In the genomic region with DNA sequence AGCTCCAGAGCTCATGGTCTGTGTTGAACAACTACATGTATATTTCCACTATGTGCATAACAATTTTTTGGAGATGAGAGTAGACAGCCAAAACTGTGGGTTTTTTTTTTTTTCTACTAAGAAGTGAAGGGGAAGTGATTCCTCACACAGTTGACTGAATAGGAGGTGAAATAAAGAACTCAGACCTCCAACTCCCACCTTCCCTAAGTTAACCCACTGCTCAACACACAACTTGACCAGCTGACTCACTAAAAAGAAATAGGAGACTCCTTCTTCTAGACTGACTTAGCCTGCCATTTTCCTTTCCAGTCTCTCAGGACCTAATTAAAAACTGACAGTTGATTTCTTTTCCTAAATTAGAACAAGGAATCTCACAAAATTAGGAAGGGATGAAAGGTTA, we compare ENCODE assay signal across 13 cellular contexts. TPM values are rescaled to one million over a fixed set of nuclear protein-coding genes. Genes with fewer than 3 reads are reported as not detected.
DNase-seq lines count a peak whose midpoint lies in the region; ATAC-seq and TF ChIP-seq lines count a peak whose summit lies in the region.
"Had no signal": no experiment of that assay in that cellular context is flagged by ENCODE, and none has a peak within 500 bp of the region (broad histone marks: within the 10 kb centered on the region; RNA-seq: fewer than 3 reads in every experiment).

No MANE protein-coding gene starts in this region.

- peak overlapping the region; percentile 80 for H3K4me3 ChIP-seq in psoas muscle

- DNase-seq in T-helper 2 cell treated with Interferon-gamma antibody and Interleukin-4, amounts not matched to agents 5 μg/mL and 100 μg/mL, for 36 hours (ENCODE audit: low spot score), result no peak
- no peak for DNase-seq in T-helper 2 cell
- peak; percentile 40 for DNase-seq in NAMALWA (ENCODE audit: low spot score)
- DNase-seq in psoas muscle, result no peak
- DNase-seq in sciatic nerve (ENCODE audit: low spot score), result no peak
- no peak for DNase-seq in AG08395 (ENCODE audit: low spot score)
- DNase-seq in NCI-H446 (lab: John Stamatoyannopoulos, UW), result no peak
- DNase-seq: ACHN, body of pancreas, heart right ventricle, NCI-H1436, ovary had no signal

- no peak for TF ChIP-seq CTCF in psoas muscle (IDR thresholded peaks at IDR 0.05)

- peaks cover 3% of the 10 kb centered on the region for H3K9me3 Mint-ChIP-seq in T-helper 2 cell treated with Interferon-gamma antibody and Interleukin-4, amounts not matched to agents 5 μg/mL and 100 μg/mL, for 36 hours
- peaks cover 2% of the 10 kb centered on the region for H3K9me3 Mint-ChIP-seq in dendritic cell treated with granulocyte-macrophage colony-stimulating factor and Interleukin-4, amounts not matched to agents 40 ng/mL and 50 ng/mL, for 4 days

- no peak for ATAC-seq in psoas muscle
- no peak for ATAC-seq in sciatic nerve
- ATAC-seq: body of pancreas, heart right ventricle had no signal

- H3K36me3 ChIP-seq in psoas muscle (ENCODE audit: insufficient read depth in 1 of 2, low read depth in 1 of 2), result peaks cover 6 to 43% of the 10 kb centered on the region in 2 donors
- H3K36me3 ChIP-seq: ovary had no signal

- no peaks in the 10 kb centered on the region for H3K27me3 ChIP-seq in psoas muscle (ENCODE audit: insufficient read depth in 3 of 3, low read length in 2 of 3)
- H3K27me3 ChIP-seq: body of pancreas, heart right ventricle, ovary had no signal

- peaks cover 38% of the 10 kb centered on the region for H3K4me1 Mint-ChIP-seq in T-helper 2 cell treated with Interferon-gamma antibody and Interleukin-4, amounts not matched to agents 5 μg/mL and 100 μg/mL, for 36 hours (ENCODE audit: low read depth)
- H3K4me1 Mint-ChIP-seq in dendritic cell treated with granulocyte-macrophage colony-stimulating factor and Interleukin-4, amounts not matched to agents 40 ng/mL and 50 ng/mL, for 4 days (ENCODE audit: low read depth), result peaks cover 36% of the 10 kb centered on the region

- H3K27ac ChIP-seq in psoas muscle, result no peak overlapping the region
- H3K27ac ChIP-seq: body of pancreas, ovary had no signal

- H3K27ac Mint-ChIP-seq in T-helper 2 cell treated with Interferon-gamma antibody and Interleukin-4, amounts not matched to agents 5 μg/mL and 100 μg/mL, for 36 hours, result no peak overlapping the region
- peak overlapping the region; percentile 17 for H3K27ac Mint-ChIP-seq in dendritic cell treated with granulocyte-macrophage colony-stimulating factor and Interleukin-4, amounts not matched to agents 40 ng/mL and 50 ng/mL, for 4 days

- H3K36me3 Mint-ChIP-seq in T-helper 2 cell treated with Interferon-gamma antibody and Interleukin-4, amounts not matched to agents 5 μg/mL and 100 μg/mL, for 36 hours (ENCODE audit: low read depth), result peaks cover 48% of the 10 kb centered on the region
- H3K36me3 Mint-ChIP-seq in dendritic cell treated with granulocyte-macrophage colony-stimulating factor and Interleukin-4, amounts not matched to agents 40 ng/mL and 50 ng/mL, for 4 days (ENCODE audit: low read depth), result peaks cover 65% of the 10 kb centered on the region

- H3K4me3 Mint-ChIP-seq in T-helper 2 cell treated with Interferon-gamma antibody and Interleukin-4, amounts not matched to agents 5 μg/mL and 100 μg/mL, for 36 hours, result peak overlapping the region; percentile 99
- peak overlapping the region; percentile 93 for H3K4me3 Mint-ChIP-seq in dendritic cell treated with granulocyte-macrophage colony-stimulating factor and Interleukin-4, amounts not matched to agents 40 ng/mL and 50 ng/mL, for 4 days

- H3K4me1 ChIP-seq in psoas muscle, result peaks cover 24% of the 10 kb centered on the region

- intact Hi-C loops in dendritic cell treated with granulocyte-macrophage colony-stimulating factor and Interleukin-4, amounts not matched to agents 40 ng/mL and 50 ng/mL, for 4 days (cut with micrococcal nuclease), result loop anchor here (2.0 kb wide), 1 partner anchor 33 kb away; the partner anchor contains the start of gene PHC1
- intact Hi-C loops in psoas muscle (cut with DNase I), result loop anchor here in 1 of 2 donors (5.0 kb wide), 1 partner anchor 35 kb away; the partner anchor contains the start of gene PHC1
- intact Hi-C loops in sciatic nerve (cut with DNase I), result no loop called here

- H3K9me3 ChIP-seq in psoas muscle, result no peaks in the 10 kb centered on the region
- H3K9me3 ChIP-seq: body of pancreas, ovary had no signal

- no peaks in the 10 kb centered on the region for H3K27me3 Mint-ChIP-seq in T-helper 2 cell treated with Interferon-gamma antibody and Interleukin-4, amounts not matched to agents 5 μg/mL and 100 μg/mL, for 36 hours (ENCODE audit: low read depth)
- no peaks in the 10 kb centered on the region for H3K27me3 Mint-ChIP-seq in dendritic cell treated with granulocyte-macrophage colony-stimulating factor and Interleukin-4, amounts not matched to agents 40 ng/mL and 50 ng/mL, for 4 days

RNA-seq across cellular contexts. Expression of gene M6PR, which starts 1.7 kb away (rescaled TPM):
- total RNA-seq in psoas muscle (10 to 100 TPM; 45.8 to 85.0 (median 62.6) TPM), sciatic nerve (101 TPM)
- 100 to 1,000 TPM in 1 of 3 donors, 10 to 100 TPM in 2; 45.0 to 102 (median 93.5) TPM for polyA plus RNA-seq in psoas muscle

RNA-seq across cellular contexts. Expression of gene PHC1, which starts 33.4 kb away (rescaled TPM):
- total RNA-seq in psoas muscle (10 to 100 TPM; 11.9 to 27.1 (median 21.3) TPM), sciatic nerve (44.6 TPM)
- polyA plus RNA-seq in psoas muscle, result 10 to 100 TPM; 11.3 to 20.8 (median 14.3) TPM

RNA-seq across cellular contexts. Expression of gene KLRG1, which starts 41.6 kb away (rescaled TPM):
- total RNA-seq in psoas muscle (1 to 10 TPM; 1.0 to 2.9 (median 1.6) TPM), sciatic nerve (4.5 TPM)
- polyA plus RNA-seq in psoas muscle, result 10 to 100 TPM in 1 of 3 donors, 1 to 10 TPM in 2; 2.2 to 11.9 (median 4.9) TPM
